In the genomic region with DNA sequence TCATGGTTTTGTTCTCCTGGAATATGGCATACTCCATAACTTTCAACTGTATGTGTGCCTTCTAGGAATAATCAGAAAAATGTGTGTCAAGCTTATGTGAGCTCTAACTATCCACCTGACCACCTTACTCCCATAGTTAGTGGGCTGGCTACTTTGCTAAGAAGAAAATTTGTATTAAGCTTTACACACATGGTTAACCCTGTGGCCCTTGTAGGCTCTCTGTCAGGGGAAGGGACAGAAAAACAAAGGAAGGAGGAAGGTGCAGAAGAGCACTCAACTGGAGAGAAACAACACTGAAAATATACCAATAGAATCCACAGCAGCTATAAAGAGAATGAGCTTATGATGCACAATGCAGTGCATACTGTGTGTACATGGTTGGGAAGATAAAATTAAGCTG, we compare ENCODE assay signal across 1 cellular context.
TF ChIP-seq lines count a peak whose summit lies in the region.

No MANE protein-coding gene starts in this region.

TF ChIP-seq in GM12878, 131 proteins besides CTCF, POLR2A, EP300 and RAD21 (continued from another document):
- TF ChIP-seq, protein P1, sequence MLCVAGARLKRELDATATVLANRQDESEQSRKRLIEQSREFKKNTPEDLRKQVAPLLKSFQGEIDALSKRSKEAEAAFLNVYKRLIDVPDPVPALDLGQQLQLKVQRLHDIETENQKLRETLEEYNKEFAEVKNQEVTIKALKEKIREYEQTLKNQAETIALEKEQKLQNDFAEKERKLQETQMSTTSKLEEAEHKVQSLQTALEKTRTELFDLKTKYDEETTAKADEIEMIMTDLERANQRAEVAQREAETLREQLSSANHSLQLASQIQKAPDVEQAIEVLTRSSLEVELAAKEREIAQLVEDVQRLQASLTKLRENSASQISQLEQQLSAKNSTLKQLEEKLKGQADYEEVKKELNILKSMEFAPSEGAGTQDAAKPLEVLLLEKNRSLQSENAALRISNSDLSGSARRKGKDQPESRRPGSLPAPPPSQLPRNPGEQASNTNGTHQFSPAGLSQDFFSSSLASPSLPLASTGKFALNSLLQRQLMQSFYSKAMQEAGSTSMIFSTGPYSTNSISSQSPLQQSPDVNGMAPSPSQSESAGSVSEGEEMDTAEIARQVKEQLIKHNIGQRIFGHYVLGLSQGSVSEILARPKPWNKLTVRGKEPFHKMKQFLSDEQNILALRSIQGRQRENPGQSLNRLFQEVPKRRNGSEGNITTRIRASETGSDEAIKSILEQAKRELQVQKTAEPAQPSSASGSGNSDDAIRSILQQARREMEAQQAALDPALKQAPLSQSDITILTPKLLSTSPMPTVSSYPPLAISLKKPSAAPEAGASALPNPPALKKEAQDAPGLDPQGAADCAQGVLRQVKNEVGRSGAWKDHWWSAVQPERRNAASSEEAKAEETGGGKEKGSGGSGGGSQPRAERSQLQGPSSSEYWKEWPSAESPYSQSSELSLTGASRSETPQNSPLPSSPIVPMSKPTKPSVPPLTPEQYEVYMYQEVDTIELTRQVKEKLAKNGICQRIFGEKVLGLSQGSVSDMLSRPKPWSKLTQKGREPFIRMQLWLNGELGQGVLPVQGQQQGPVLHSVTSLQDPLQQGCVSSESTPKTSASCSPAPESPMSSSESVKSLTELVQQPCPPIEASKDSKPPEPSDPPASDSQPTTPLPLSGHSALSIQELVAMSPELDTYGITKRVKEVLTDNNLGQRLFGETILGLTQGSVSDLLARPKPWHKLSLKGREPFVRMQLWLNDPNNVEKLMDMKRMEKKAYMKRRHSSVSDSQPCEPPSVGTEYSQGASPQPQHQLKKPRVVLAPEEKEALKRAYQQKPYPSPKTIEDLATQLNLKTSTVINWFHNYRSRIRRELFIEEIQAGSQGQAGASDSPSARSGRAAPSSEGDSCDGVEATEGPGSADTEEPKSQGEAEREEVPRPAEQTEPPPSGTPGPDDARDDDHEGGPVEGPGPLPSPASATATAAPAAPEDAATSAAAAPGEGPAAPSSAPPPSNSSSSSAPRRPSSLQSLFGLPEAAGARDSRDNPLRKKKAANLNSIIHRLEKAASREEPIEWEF (IDR thresholded peaks at IDR 0.05; ENCODE audit: insufficient replicate concordance, low read depth, low read length), result no peak
- TF ChIP-seq KDM1A (IDR thresholded peaks at IDR 0.05; ENCODE audit: borderline replicate concordance) (no peak), BHLHE40 (IDR thresholded peaks at IDR 0.05; ENCODE audit: borderline replicate concordance in 1 of 2, low read depth in 2 of 2, low read length in 1 of 2) (no peak), CHD1 (IDR thresholded peaks at IDR 0.05; ENCODE audit: low read depth, low read length) (no peak), HDGF (IDR thresholded peaks at IDR 0.05) (no peak)
